ENCODE assay signal across 7 cellular contexts in genomic region chr9:136729144-136729543, GRCh38. TPM values are rescaled to one million over a fixed set of nuclear protein-coding genes. Genes with fewer than 3 reads are reported as not detected.
DNase-seq lines count a peak whose midpoint lies in the region; ATAC-seq and TF ChIP-seq lines count a peak whose summit lies in the region.

No MANE protein-coding gene starts in this region.

- no peaks in the 10 kb centered on the region for H3K27me3 Mint-ChIP-seq in T-helper 17 cell

- H3K27ac Mint-ChIP-seq in T-helper 17 cell, result peak overlapping the region; percentile 70
- no peak overlapping the region for H3K27ac Mint-ChIP-seq in stimulated activated effector memory CD8-positive, alpha-beta T cell treated with anti-CD3 and anti-CD28 coated beads, Interleukin-12 subunit alpha, Interleukin-12 subunit beta, amount 100 ng/mL, for 72 hours

- H3K9me3 Mint-ChIP-seq in stimulated activated effector memory CD8-positive, alpha-beta T cell treated with anti-CD3 and anti-CD28 coated beads, Interleukin-12 subunit alpha, Interleukin-12 subunit beta, amount 100 ng/mL, for 72 hours, result no peaks in the 10 kb centered on the region

- no peaks in the 10 kb centered on the region for H3K9me3 ChIP-seq in T-helper 17 cell (ENCODE audit: control insufficient read depth, low read length, poor library complexity, severe bottlenecking)

- no peak for DNase-seq in HFF-Myc (ENCODE audit: extremely low read depth, low read depth)
- DNase-seq in T-helper 17 cell, result no peak
- peak in 1 of 2 donors; percentile 58 for DNase-seq in foreskin fibroblast
- no peak for DNase-seq in stimulated activated effector memory CD8-positive, alpha-beta T cell treated with anti-CD3 and anti-CD28 coated beads, Interleukin-12 subunit alpha, Interleukin-12 subunit beta, amount 100 ng/mL, for 72 hours (ENCODE audit: low spot score in 2 of 2)
- no peak for DNase-seq in activated CD4-positive, CD25-positive, alpha-beta regulatory T cell (lab: John Stamatoyannopoulos, UW)

- TF ChIP-seq CTCF in HFF-Myc (IDR thresholded peaks at IDR 0.05; ENCODE audit: low read depth, low read length, missing control alignments) (no peak), foreskin fibroblast (IDR thresholded peaks at IDR 0.05; ENCODE audit: low read depth, low read length) (no peak)

- ATAC-seq in T-helper 17 cell, result no peak
- no peak for ATAC-seq in stimulated activated effector memory CD8-positive, alpha-beta T cell treated with anti-CD3 and anti-CD28 coated beads, Interleukin-12 subunit alpha, Interleukin-12 subunit beta, amount 100 ng/mL, for 72 hours
- ATAC-seq in HG03342 (IDR thresholded peaks at IDR 0.05; ENCODE audit: unreplicated experiment), result no peak
- ATAC-seq in GM19397 (IDR thresholded peaks at IDR 0.05; ENCODE audit: unreplicated experiment), result no peak

- peak overlapping the region; percentile 74 for H3K4me3 Mint-ChIP-seq in T-helper 17 cell
- H3K4me3 Mint-ChIP-seq in stimulated activated effector memory CD8-positive, alpha-beta T cell treated with anti-CD3 and anti-CD28 coated beads, Interleukin-12 subunit alpha, Interleukin-12 subunit beta, amount 100 ng/mL, for 72 hours, result peak overlapping the region; percentile 90

- peak overlapping the region; percentile 97 for H3K4me3 ChIP-seq in HFF-Myc (replicated peaks; ENCODE audit: low read depth, low read length)
- peak overlapping the region; percentile 85 to 92 for H3K4me3 ChIP-seq in foreskin fibroblast (ENCODE audit: low read depth in 1 of 2, low read length in 2 of 2)

- H3K4me1 Mint-ChIP-seq in T-helper 17 cell, result peaks cover 19% of the 10 kb centered on the region
- H3K4me1 Mint-ChIP-seq in stimulated activated effector memory CD8-positive, alpha-beta T cell treated with anti-CD3 and anti-CD28 coated beads, Interleukin-12 subunit alpha, Interleukin-12 subunit beta, amount 100 ng/mL, for 72 hours, result peaks cover 21% of the 10 kb centered on the region

- H3K36me3 Mint-ChIP-seq in T-helper 17 cell (ENCODE audit: low read depth), result peaks cover 7% of the 10 kb centered on the region
- peaks cover 46% of the 10 kb centered on the region for H3K36me3 Mint-ChIP-seq in stimulated activated effector memory CD8-positive, alpha-beta T cell treated with anti-CD3 and anti-CD28 coated beads, Interleukin-12 subunit alpha, Interleukin-12 subunit beta, amount 100 ng/mL, for 72 hours

RNA-seq across cellular contexts. Expression of gene LCN10, which starts 13.6 kb away (rescaled TPM):
- under 1 TPM in 1 of 2 donors, not detected in 1; 0.90 TPM for total RNA-seq in T-helper 17 cell

RNA-seq across cellular contexts. Expression of gene DIPK1B, which starts 16.8 kb away (rescaled TPM):
- total RNA-seq in T-helper 17 cell, result 1 to 10 TPM; 1.3 to 3.2 TPM

RNA-seq across cellular contexts. Expression of gene LCN6, which starts 19.2 kb away (rescaled TPM):
- total RNA-seq in T-helper 17 cell, result not detected

RNA-seq across cellular contexts. Expression of gene LCN8, which starts 28.9 kb away (rescaled TPM):
- under 1 TPM in 1 of 2 donors, not detected in 1; 0.65 TPM for total RNA-seq in T-helper 17 cell

RNA-seq across cellular contexts. Expression of gene LCN15, which starts 35.2 kb away (rescaled TPM):
- not detected for total RNA-seq in T-helper 17 cell
